Comparison of ENCODE assay signal across 8 cellular contexts in the genomic region with DNA sequence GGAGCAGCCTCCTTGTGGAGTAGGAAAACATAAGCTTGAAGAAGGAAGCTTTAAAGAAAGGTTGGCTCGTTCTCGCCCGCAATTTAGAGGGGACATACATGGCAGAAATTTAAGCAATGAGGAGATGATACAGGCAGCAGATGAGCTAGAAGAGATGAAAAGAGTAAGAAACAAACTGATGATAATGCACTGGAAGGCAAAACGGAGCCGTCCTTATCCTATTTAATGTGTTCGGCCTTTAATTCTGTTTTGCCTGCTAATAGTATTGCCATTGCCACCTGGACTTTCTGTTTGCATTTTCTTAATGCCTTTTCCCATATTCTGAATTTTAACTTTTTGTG. TPM values are rescaled to one million over a fixed set of nuclear protein-coding genes. Genes with fewer than 3 reads are reported as not detected.
A peak's percentile ranks its signal among the peaks of the same experiment; 100 is the strongest.
DNase-seq lines count a peak whose midpoint lies in the region; ATAC-seq, FAIRE-seq and TF ChIP-seq lines count a peak whose summit lies in the region.

No MANE protein-coding gene starts in this region.

- H3K9me2 ChIP-seq in DOHH2 (replicated peaks; ENCODE audit: control insufficient read depth, low read length) (no peaks in the 10 kb centered on the region), PC-3 (replicated peaks; ENCODE audit: low read length) (no peaks in the 10 kb centered on the region)

- peak overlapping the region; percentile 97 for H2AFZ ChIP-seq in PC-3 (ENCODE audit: low read length)

- H3K9me3 ChIP-seq in DOHH2 (ENCODE audit: control insufficient read depth, insufficient read depth, low read length) (no peaks in the 10 kb centered on the region), PC-3 (ENCODE audit: low read length) (no peaks in the 10 kb centered on the region), pancreas (no peaks in the 10 kb centered on the region)

- H3K36me3 ChIP-seq in DOHH2 (ENCODE audit: control insufficient read depth, low read length): no peaks in the 10 kb centered on the region
- H3K36me3 ChIP-seq in PC-3 (ENCODE audit: low read depth, low read length): no peaks in the 10 kb centered on the region
- no peaks in the 10 kb centered on the region for H3K36me3 ChIP-seq in pancreas

- FAIRE-seq in pancreas (lab: Jason Lieb, UNC): no peak

- H3K4me2 ChIP-seq in DOHH2 (ENCODE audit: low read length): peak overlapping the region; percentile 83
- peak overlapping the region; percentile 98 for H3K4me2 ChIP-seq in PC-3 (ENCODE audit: low read length)

- no TSS peak for BruUV-seq in PC-3 (replicated peaks; lab: Mats Ljungman, UMichigan)

- intact Hi-C loops in PC-3 (cut with micrococcal nuclease): loop anchor here (1.0 kb wide), 1 partner anchor 97 kb away; no protein-coding TSS in a partner anchor
- intact Hi-C loops in pancreas (cut with DNase I): no loop called here
- intact Hi-C loops in posterior vena cava (cut with DNase I): loop anchor here in 1 of 2 donors (5.0 kb wide), 1 partner anchor 52 kb away; no protein-coding TSS in a partner anchor
- intact Hi-C loops in sciatic nerve (cut with DNase I): no loop called here

- H3K9ac ChIP-seq in PC-3 (ENCODE audit: low read length): peak overlapping the region; percentile 95

- H3F3A ChIP-seq in DOHH2 (ENCODE audit: control insufficient read depth, insufficient read depth): no peaks in the 10 kb centered on the region
- no peaks in the 10 kb centered on the region for H3F3A ChIP-seq in PC-3 (ENCODE audit: low read length, unreplicated experiment)

- H3K27ac ChIP-seq in DOHH2 (ENCODE audit: low read depth, low read length) (no peak overlapping the region), PC-3 (ENCODE audit: low read length) (peak overlapping the region; percentile 88), epithelial cell of prostate (peak overlapping the region; percentile 70), pancreas (peak overlapping the region in 3 of 4 donors; percentile 70 to 86 (median 78))

- H4K20me1 ChIP-seq in DOHH2 (ENCODE audit: control insufficient read depth, insufficient read depth, low read depth, low read length) (no peaks in the 10 kb centered on the region), PC-3 (ENCODE audit: low read length) (no peaks in the 10 kb centered on the region)

- H3K79me2 ChIP-seq in DOHH2 (ENCODE audit: control insufficient read depth, low read length) (no peaks in the 10 kb centered on the region), PC-3 (ENCODE audit: low read length) (peaks cover 50% of the 10 kb centered on the region)

- H3K4me3 ChIP-seq in DOHH2 (ENCODE audit: low read length) (peak overlapping the region; percentile 85), PC-3 (ENCODE audit: low read length) (peak overlapping the region; percentile 96), pancreas (peak overlapping the region; percentile 18 to 61 (median 46))

- TF ChIP-seq CTCF in DOHH2 (IDR thresholded peaks at IDR 0.05; ENCODE audit: low read depth, low read length, poor library complexity, severe bottlenecking) (no peak), PC-3 (conservative IDR thresholded peaks at IDR 0.05; ENCODE audit: low read depth, low read length) (no peak), pancreas (IDR thresholded peaks at IDR 0.05) (no peak), GM20000 (IDR thresholded peaks at IDR 0.05; ENCODE audit: extremely low read depth, missing control alignments) (no peak)

- H3K27me3 ChIP-seq in DOHH2 (ENCODE audit: control insufficient read depth, low read length): no peaks in the 10 kb centered on the region
- H3K27me3 ChIP-seq in PC-3 (ENCODE audit: low read length): no peaks in the 10 kb centered on the region
- peaks cover 0 to 8% (median 0%) of the 10 kb centered on the region in 4 donors for H3K27me3 ChIP-seq in pancreas

- 4 to 22% methylated on average over 6 of the region's 6 CpGs for WGBS in pancreas, 2 donors

- POLR2A ChIA-PET in PC-3 (lab: Charles Lee; ENCODE audit: unreplicated experiment): interaction anchor here (1.0 kb wide), 2 partner anchors 56 to 57 kb away, joined by 3 to 14 read pairs; a partner anchor contains a TSS

- ATAC-seq in PC-3 (no peak), pancreas (no peak), sciatic nerve (no peak)

- DNase-seq in PC-3 (no peak), epithelial cell of prostate (ENCODE audit: low read depth, low spot score) (no peak), pancreas (no peak), GM20000 (ENCODE audit: low spot score) (no peak), posterior vena cava (ENCODE audit: low spot score) (no peak), sciatic nerve (ENCODE audit: low spot score) (no peak), NCI-H2029 treated with DMSO at 0.1 percent for 48 hours (lab: John Stamatoyannopoulos, UW) (no peak)

- peaks cover 11% of the 10 kb centered on the region for H3K4me1 ChIP-seq in DOHH2 (ENCODE audit: control insufficient read depth, low read length)
- H3K4me1 ChIP-seq in PC-3 (ENCODE audit: insufficient read depth, low read length): peaks cover 23% of the 10 kb centered on the region
- H3K4me1 ChIP-seq in pancreas: peaks cover 0 to 6% (median 4%) of the 10 kb centered on the region in 3 donors

- CTCF ChIA-PET in PC-3 (lab: Charles Lee): interaction anchor here (0.6 to 1.1 kb wide), 9 partner anchors 8 to 97 kb away, joined by 3 to 8 read pairs (median 4); no protein-coding TSS in a partner anchor

RNA-seq across cellular contexts. Expression of a gene that starts 1.4 kb away (rescaled TPM):
- total RNA-seq in PC-3 (2014; rRNA removed): 22.8 and 26.3 TPM in 2 replicates
- 10 to 100 TPM in 2 of 6 donors, 1 to 10 TPM in 4; 5.9 to 14.1 (median 8.8) TPM for total RNA-seq in pancreas
- 10 to 100 TPM; 14.9 to 31.9 TPM for polyA plus RNA-seq in pancreas
- 100 to 1,000 TPM in 1 of 2 donors, 10 to 100 TPM in 1; 90.0 to 120 TPM for total RNA-seq in posterior vena cava
- 25.4 TPM for total RNA-seq in sciatic nerve

RNA-seq across cellular contexts. Expression of a gene that starts 22.4 kb away (rescaled TPM):
- total RNA-seq in PC-3 (2014; rRNA removed): 18.3 and 21.1 TPM in 2 replicates
- 10 to 100 TPM in 1 of 6 donors, 1 to 10 TPM in 5; 7.0 to 11.4 (median 8.0) TPM for total RNA-seq in pancreas
- polyA plus RNA-seq in pancreas: 10 to 100 TPM; 18.9 to 40.2 TPM
- 100 to 1,000 TPM in 1 of 2 donors, 10 to 100 TPM in 1; 87.0 to 113 TPM for total RNA-seq in posterior vena cava
- 26.7 TPM for total RNA-seq in sciatic nerve

RNA-seq across cellular contexts. Expression of a gene that starts 44.8 kb away (rescaled TPM):
- total RNA-seq in PC-3 (2014; rRNA removed) (29.8 and 40.8 TPM in 2 replicates), pancreas (10 to 100 TPM; 16.7 to 31.4 (median 24.7) TPM), posterior vena cava (100 to 1,000 TPM; 197 to 336 TPM), sciatic nerve (102 TPM)
- polyA plus RNA-seq in pancreas: 100 to 1,000 TPM in 1 of 2 donors, 10 to 100 TPM in 1; 99.7 to 132 TPM

RNA-seq across cellular contexts. Expression of a gene that starts 56.4 kb away (rescaled TPM):
- total RNA-seq in PC-3 (2014; rRNA removed) (349 and 414 TPM in 2 replicates), pancreas (100 to 1,000 TPM in 4 of 6 donors, 10 to 100 TPM in 2; 83.2 to 152 (median 125) TPM), posterior vena cava (100 to 1,000 TPM; 404 to 531 TPM), sciatic nerve (224 TPM)
- 100 to 1,000 TPM; 108 to 191 TPM for polyA plus RNA-seq in pancreas

Comparison
In these comparisons a context has a peak if more than half of its experiments do, and no peak if none do; other contexts are left out.
1. H3K4me3 ChIP-seq: peak in every context shown above with its lines; median percentile 96 in PC-3; 85 in DOHH2; 46 in pancreas.